8 cellular contexts compared by ENCODE assay signal in the genomic region with DNA sequence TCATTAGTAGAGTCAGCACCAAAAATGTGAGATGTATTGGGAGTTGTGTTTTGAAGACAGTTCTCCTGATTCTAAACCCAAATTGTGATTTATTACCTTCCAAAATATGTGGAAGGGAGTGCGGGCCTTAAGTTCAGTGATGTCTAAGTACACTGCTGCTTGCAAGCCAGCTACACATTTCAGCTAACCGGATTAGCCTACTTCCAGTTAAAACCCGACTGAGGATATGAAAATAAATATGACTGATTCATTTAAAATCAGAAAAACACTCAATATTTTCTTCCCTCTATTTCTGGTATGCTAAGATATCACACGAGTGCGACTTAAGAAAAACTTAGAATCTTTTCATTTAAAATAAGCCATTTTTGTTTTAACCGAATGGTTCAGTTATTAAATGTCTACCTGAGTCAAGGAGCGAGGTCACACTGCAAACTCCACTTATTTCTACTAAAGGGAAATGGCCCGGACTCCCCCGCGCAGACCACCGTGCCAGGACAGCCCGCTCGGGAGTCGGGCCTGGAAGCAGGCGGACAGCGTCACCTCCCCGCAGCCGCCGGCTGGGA. TPM values are rescaled to one million over a fixed set of nuclear protein-coding genes. Genes with fewer than 3 reads are reported as not detected.
DNase-seq lines count a peak whose midpoint lies in the region; ATAC-seq, FAIRE-seq and TF ChIP-seq lines count a peak whose summit lies in the region.

No MANE protein-coding gene starts in this region.

- TF ChIP-seq POLR2A in erythroblast (IDR thresholded peaks at IDR 0.05; ENCODE audit: low read length), result no peak

- no peak overlapping the region for H3K27ac Mint-ChIP-seq in neural crest cell (ENCODE audit: unreplicated experiment)

- H3K4me1 Mint-ChIP-seq in neural crest cell, result peaks cover 15% of the 10 kb centered on the region

- ATAC-seq in GM21423 (IDR thresholded peaks at IDR 0.05; ENCODE audit: unreplicated experiment), result peak; percentile 14

- peaks cover 28% of the 10 kb centered on the region for H3K27me3 Mint-ChIP-seq in neural crest cell (ENCODE audit: low read depth)

- FAIRE-seq in RCC 7860 (lab: Jason Lieb, UNC), result no peak

- H3K4me3 Mint-ChIP-seq in neural crest cell, result peak overlapping the region; percentile 88

- no peaks in the 10 kb centered on the region for H3K36me3 Mint-ChIP-seq in neural crest cell (ENCODE audit: low read depth)

- H3K9me3 Mint-ChIP-seq in neural crest cell, result no peaks in the 10 kb centered on the region

- no peak for TF ChIP-seq CTCF in neural crest cell (conservative IDR thresholded peaks at IDR 0.05)

- DNase-seq in RCC 7860 (ENCODE audit: low spot score), result peak; percentile 24
- DNase-seq in erythroblast (lab: John Stamatoyannopoulos, UW), result peak; percentile 28 to 53
- DNase-seq in neural crest cell (ENCODE audit: low read depth, low spot score), result no peak
- DNase-seq in LoVo (ENCODE audit: low spot score), result no peak
- no peak for DNase-seq in DMS79 (lab: John Stamatoyannopoulos, UW)
- DNase-seq in iPS-NIHi7 (ENCODE audit: extremely low spot score), result no peak
- DNase-seq in NCI-H774 (lab: John Stamatoyannopoulos, UW), result no peak

RNA-seq across cellular contexts. Expression of gene FHL2, which starts 0.8 kb away (rescaled TPM):
- 3.8 and 4.8 TPM in 2 replicates for total RNA-seq in neural crest cell

Comparison
In these comparisons a context has a peak if more than half of its experiments do, and no peak if none do; other contexts are left out.
1. DNase-seq: peak in RCC 7860 (single experiment) and erythroblast (2 of 2); none in neural crest cell (single experiment), LoVo (single experiment), DMS79 (single experiment), iPS-NIHi7 (single experiment) and NCI-H774 (single experiment).